13 cellular contexts compared by ENCODE assay signal in the genomic region with DNA sequence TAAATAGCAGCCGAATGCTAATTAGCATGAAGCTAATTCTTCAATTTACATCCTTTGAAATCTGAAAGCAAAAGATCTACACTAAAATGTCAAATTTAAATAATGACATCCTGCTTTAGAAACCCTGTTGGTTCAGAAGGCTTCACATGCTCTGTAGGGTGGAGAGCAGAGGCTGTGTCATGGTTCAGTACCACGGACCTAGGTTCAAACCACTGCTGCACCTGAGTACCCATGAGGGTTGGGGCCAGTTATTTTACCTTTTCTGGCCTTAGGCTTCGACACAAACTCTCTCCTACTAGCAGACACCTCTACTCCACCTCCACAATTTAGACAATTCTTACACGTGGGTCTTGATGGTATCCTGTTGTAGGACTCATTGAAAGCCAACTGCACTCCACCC.
DNase-seq lines count a peak whose midpoint lies in the region; ATAC-seq and TF ChIP-seq lines count a peak whose summit lies in the region.
"Had no signal": no experiment of that assay in that cellular context is flagged by ENCODE, and none has a peak within 500 bp of the region (broad histone marks: within the 10 kb centered on the region; RNA-seq: fewer than 3 reads in every experiment).

No MANE protein-coding gene starts in this region.

- H3K4me3 Mint-ChIP-seq in CD4-positive, alpha-beta T cell = no peak overlapping the region
- H3K4me3 Mint-ChIP-seq in activated B cell treated with CpG ODN at 0.5 μM for 24 hours = no peak overlapping the region
- no peak overlapping the region for H3K4me3 Mint-ChIP-seq in Caco-2 (ENCODE audit: unreplicated experiment)
- H3K4me3 Mint-ChIP-seq in osteocyte (ENCODE audit: unreplicated experiment) = no peak overlapping the region
- H3K4me3 Mint-ChIP-seq: dendritic cell treated with granulocyte-macrophage colony-stimulating factor and Interleukin-4, amounts not matched to agents 40 ng/mL and 50 ng/mL, for 4 days had no signal

- H3K9me3 Mint-ChIP-seq in CD4-positive, alpha-beta T cell = no peaks in the 10 kb centered on the region
- H3K9me3 Mint-ChIP-seq in activated B cell treated with CpG ODN at 0.5 μM for 24 hours (no peaks in the 10 kb centered on the region), Caco-2 (ENCODE audit: unreplicated experiment) (no peaks in the 10 kb centered on the region), osteocyte (ENCODE audit: unreplicated experiment) (no peaks in the 10 kb centered on the region)
- H3K9me3 Mint-ChIP-seq: dendritic cell treated with granulocyte-macrophage colony-stimulating factor and Interleukin-4, amounts not matched to agents 40 ng/mL and 50 ng/mL, for 4 days had no signal

- intact Hi-C loops in CD4-positive, alpha-beta T cell (cut with DNase I, micrococcal nuclease) = no loop called here
- intact Hi-C loops in activated B cell treated with CpG ODN at 0.5 μM for 24 hours (cut with micrococcal nuclease) (no loop called here), Caco-2 (cut with micrococcal nuclease; ENCODE audit: unreplicated experiment) (no loop called here)

- CTCF ChIA-PET in CD4-positive, alpha-beta T cell (lab: Charles Lee) = no interaction called here
- CTCF ChIA-PET in activated B cell treated with CpG ODN at 0.5 μM for 24 hours (lab: Charles Lee) = no interaction called here
- CTCF ChIA-PET in Caco-2 (lab: Charles Lee) = no interaction called here

- H3K36me3 Mint-ChIP-seq in CD4-positive, alpha-beta T cell (ENCODE audit: low read depth) = peaks cover 20% of the 10 kb centered on the region
- H3K36me3 Mint-ChIP-seq in activated B cell treated with CpG ODN at 0.5 μM for 24 hours (ENCODE audit: low read depth) = peaks cover 37% of the 10 kb centered on the region
- peaks cover 61% of the 10 kb centered on the region for H3K36me3 Mint-ChIP-seq in Caco-2 (ENCODE audit: insufficient read depth, unreplicated experiment)
- peaks cover 34% of the 10 kb centered on the region for H3K36me3 Mint-ChIP-seq in osteocyte (ENCODE audit: unreplicated experiment)

- no peak for ATAC-seq in CD4-positive, alpha-beta T cell (ENCODE audit: poor library complexity)
- ATAC-seq in GM18909 (IDR thresholded peaks at IDR 0.05; ENCODE audit: poor library complexity, unreplicated experiment) (peak; percentile 41), HG02763 (IDR thresholded peaks at IDR 0.05; ENCODE audit: unreplicated experiment) (peak; percentile 47), activated B cell treated with CpG ODN at 0.5 μM for 24 hours (ENCODE audit: low read depth) (peak; percentile 73), HG03196 (IDR thresholded peaks at IDR 0.05; ENCODE audit: unreplicated experiment) (no peak)

- TF ChIP-seq CTCF in CD4-positive, alpha-beta T cell (IDR thresholded peaks at IDR 0.05) = no peak
- no peak for TF ChIP-seq CTCF in activated B cell treated with CpG ODN at 0.5 μM for 24 hours (IDR thresholded peaks at IDR 0.05)
- TF ChIP-seq CTCF in Caco-2 (IDR thresholded peaks at IDR 0.05; ENCODE audit: insufficient read depth in 1 of 2, low read depth in 1 of 2, low read length in 1 of 2, severe bottlenecking in 1 of 2, unreplicated experiment in 1 of 2) = no peak
- no peak for TF ChIP-seq CTCF in osteocyte (IDR thresholded peaks at IDR 0.05)

- H3K27me3 ChIP-seq in CD4-positive, alpha-beta T cell (ENCODE audit: control insufficient read depth, insufficient read depth, low read length) = no peaks in the 10 kb centered on the region
- no peaks in the 10 kb centered on the region for H3K27me3 ChIP-seq in Caco-2 (replicated peaks; ENCODE audit: control insufficient read depth, insufficient read depth, low read length)
- H3K27me3 ChIP-seq: SJCRH30, suprapubic skin had no signal

- BruUV-seq in Caco-2 (replicated peaks; lab: Mats Ljungman, UMichigan) = no TSS peak

- POLR2A ChIA-PET in CD4-positive, alpha-beta T cell (lab: Charles Lee) = no interaction called here
- POLR2A ChIA-PET in activated B cell treated with CpG ODN at 0.5 μM for 24 hours (lab: Charles Lee) (no interaction called here), Caco-2 (lab: Charles Lee) (no interaction called here)

- DNase-seq in CD4-positive, alpha-beta T cell = no peak
- DNase-seq in activated B cell treated with CpG ODN at 0.5 μM for 24 hours (no peak), DMS79 treated with DMSO at 0.1 percent for 48 hours (lab: John Stamatoyannopoulos, UW) (no peak), Caco-2 (no peak), osteocyte (ENCODE audit: extremely low spot score, unreplicated experiment) (no peak)
- DNase-seq: NCI-H345; SJCRH30; stimulated activated CD4-positive, alpha-beta T cell treated with anti-CD3 and anti-CD28 coated beads, Interleukin-12 subunit alpha, Interleukin-12 subunit beta, amount 100 ng/mL, for 4 hours had no signal

- peak overlapping the region; percentile 9 for H3K27ac Mint-ChIP-seq in CD4-positive, alpha-beta T cell
- H3K27ac Mint-ChIP-seq in activated B cell treated with CpG ODN at 0.5 μM for 24 hours (peak overlapping the region; percentile 82), Caco-2 (ENCODE audit: unreplicated experiment) (no peak overlapping the region), osteocyte (ENCODE audit: unreplicated experiment) (no peak overlapping the region)
- H3K27ac Mint-ChIP-seq: dendritic cell treated with granulocyte-macrophage colony-stimulating factor and Interleukin-4, amounts not matched to agents 40 ng/mL and 50 ng/mL, for 4 days had no signal

- peaks cover 14% of the 10 kb centered on the region for H3K4me1 ChIP-seq in Caco-2
- H3K4me1 ChIP-seq: SJCRH30, suprapubic skin had no signal

- H3K36me3 ChIP-seq in Caco-2 (ENCODE audit: control insufficient read depth, insufficient read depth, low read length) = peaks cover 2% of the 10 kb centered on the region
- H3K36me3 ChIP-seq: suprapubic skin had no signal

- no peaks in the 10 kb centered on the region for H3K9me3 ChIP-seq in CD4-positive, alpha-beta T cell (ENCODE audit: control insufficient read depth, low read length)
- no peaks in the 10 kb centered on the region for H3K9me3 ChIP-seq in Caco-2
- H3K9me3 ChIP-seq: SJCRH30, suprapubic skin had no signal

- no peak overlapping the region for H3K27ac ChIP-seq in CD4-positive, alpha-beta T cell (ENCODE audit: low read depth, low read length)
- H3K27ac ChIP-seq: SJCRH30, suprapubic skin had no signal

- peaks cover 28% of the 10 kb centered on the region for H3K4me1 Mint-ChIP-seq in CD4-positive, alpha-beta T cell (ENCODE audit: low read depth)
- H3K4me1 Mint-ChIP-seq in activated B cell treated with CpG ODN at 0.5 μM for 24 hours (peaks cover 44% of the 10 kb centered on the region), Caco-2 (ENCODE audit: low read depth, unreplicated experiment) (peaks cover 17% of the 10 kb centered on the region), osteocyte (ENCODE audit: unreplicated experiment) (peaks cover 20% of the 10 kb centered on the region)

- no peak overlapping the region for H3K4me3 ChIP-seq in Caco-2 (ENCODE audit: low read depth, low read length)
- H3K4me3 ChIP-seq: SJCRH30, suprapubic skin had no signal

- H3K27me3 Mint-ChIP-seq in CD4-positive, alpha-beta T cell = no peaks in the 10 kb centered on the region
- no peaks in the 10 kb centered on the region for H3K27me3 Mint-ChIP-seq in activated B cell treated with CpG ODN at 0.5 μM for 24 hours
- no peaks in the 10 kb centered on the region for H3K27me3 Mint-ChIP-seq in Caco-2 (ENCODE audit: insufficient read depth, unreplicated experiment)
- no peaks in the 10 kb centered on the region for H3K27me3 Mint-ChIP-seq in osteocyte (ENCODE audit: unreplicated experiment)

Comparison
In these comparisons a context has a peak if more than half of its experiments do, and no peak if none do; other contexts are left out.
1. ATAC-seq: peak in GM18909 (single experiment), HG02763 (single experiment) and activated B cell treated with CpG ODN at 0.5 μM for 24 hours (single experiment); none in CD4-positive, alpha-beta T cell (single experiment) and HG03196 (single experiment).
2. H3K27ac Mint-ChIP-seq: peak in CD4-positive, alpha-beta T cell (single experiment) and activated B cell treated with CpG ODN at 0.5 μM for 24 hours (single experiment); none in Caco-2 (single experiment) and osteocyte (single experiment).